ENCODE assay signal across 8 cellular contexts in the genomic region with DNA sequence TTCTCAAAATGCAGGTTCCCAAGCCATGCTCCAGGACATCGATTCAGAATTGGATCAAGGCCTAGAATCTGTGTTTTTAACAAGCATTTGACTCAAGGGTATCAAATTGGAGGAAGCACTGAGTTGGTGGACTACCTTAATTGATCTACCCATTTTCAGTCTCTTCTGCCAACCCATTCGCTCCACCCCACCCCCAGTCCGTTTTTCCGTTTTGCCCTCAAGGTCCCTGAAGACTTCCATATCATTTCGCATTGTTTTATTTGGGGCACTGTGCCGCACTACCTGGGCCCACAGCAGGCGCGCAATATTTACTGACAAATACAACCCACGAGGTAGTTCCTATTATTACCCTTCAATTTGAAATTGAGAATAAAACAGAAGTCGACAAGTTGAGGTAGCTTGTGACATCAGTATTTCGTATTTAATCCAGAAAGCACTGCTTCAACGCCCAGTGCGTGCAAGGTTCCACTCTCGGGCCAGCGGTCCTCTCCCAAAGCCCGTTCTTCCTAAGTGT. TPM values are rescaled to one million over a fixed set of nuclear protein-coding genes. Genes with fewer than 3 reads are reported as not detected.
DNase-seq lines count a peak whose midpoint lies in the region.

No MANE protein-coding gene starts in this region.

- intact Hi-C loops in CD4-positive, alpha-beta memory T cell (cut with micrococcal nuclease) = loop anchor here (1.0 kb wide), 5 partner anchors 35 to 315 kb away; partner anchors contain the start of genes ACTR5, FAM83D and PPP1R16B

- H3K36me3 Mint-ChIP-seq in CD4-positive, alpha-beta memory T cell = peaks cover 0 to 13% of the 10 kb centered on the region in 2 donors
- no peaks in the 10 kb centered on the region for H3K36me3 Mint-ChIP-seq in activated naive CD8-positive, alpha-beta T cell

- H3K9me3 Mint-ChIP-seq in CD4-positive, alpha-beta memory T cell = no peaks in the 10 kb centered on the region
- no peaks in the 10 kb centered on the region for H3K9me3 Mint-ChIP-seq in activated naive CD8-positive, alpha-beta T cell (ENCODE audit: low read depth)

- H3K27ac Mint-ChIP-seq in CD4-positive, alpha-beta memory T cell = peak overlapping the region; percentile 90 to 98 (median 96)
- H3K27ac Mint-ChIP-seq in activated naive CD8-positive, alpha-beta T cell = peak overlapping the region; percentile 96

- H3K4me3 Mint-ChIP-seq in CD4-positive, alpha-beta memory T cell = peak overlapping the region; percentile 88 to 98 (median 96)
- H3K4me3 Mint-ChIP-seq in activated naive CD8-positive, alpha-beta T cell = peak overlapping the region; percentile 95

- POLR2A ChIA-PET in CD4-positive, alpha-beta memory T cell (lab: Charles Lee; ENCODE audit: partially characterized antibody) = interaction anchor here (0.7 to 3.0 kb wide), 13 partner anchors 9 to 489 kb away, joined by 3 to 23 read pairs (median 4); partner anchors contain the start of genes FAM83D, PPP1R16B and RALGAPB

- peaks cover 12 to 31% (median 25%) of the 10 kb centered on the region in 4 donors for H3K4me1 Mint-ChIP-seq in CD4-positive, alpha-beta memory T cell
- H3K4me1 Mint-ChIP-seq in activated naive CD8-positive, alpha-beta T cell (ENCODE audit: low read depth) = peaks cover 33% of the 10 kb centered on the region

- no peaks in the 10 kb centered on the region for H3K9me3 ChIP-seq in CD4-positive, alpha-beta memory T cell (ENCODE audit: control insufficient read depth in 1 of 2, low read length in 2 of 2)
- H3K9me3 ChIP-seq in MG63 = no peaks in the 10 kb centered on the region

- peaks cover 24% of the 10 kb centered on the region for H3K4me1 ChIP-seq in CD4-positive, alpha-beta memory T cell (ENCODE audit: insufficient read depth, low read length)

- H3K4me3 ChIP-seq in CD4-positive, alpha-beta memory T cell (ENCODE audit: low read length in 2 of 2) = peak overlapping the region; percentile 50 to 98
- peak overlapping the region; percentile 100 for H3K4me3 ChIP-seq in MG63

- CTCF ChIA-PET in CD4-positive, alpha-beta memory T cell (lab: Charles Lee; ENCODE audit: partially characterized antibody) = interaction anchor here (0.9 to 3.4 kb wide), 17 partner anchors 9 to 489 kb away, joined by 3 to 27 read pairs (median 5); partner anchors contain the start of genes FAM83D, PPP1R16B and RALGAPB

- H3K27me3 Mint-ChIP-seq in CD4-positive, alpha-beta memory T cell = no peaks in the 10 kb centered on the region
- no peaks in the 10 kb centered on the region for H3K27me3 Mint-ChIP-seq in activated naive CD8-positive, alpha-beta T cell

- peak in 1 of 5 donors; percentile 41 for DNase-seq in CD4-positive, alpha-beta memory T cell
- DNase-seq in MG63 (no peak), COR-L47 (lab: John Stamatoyannopoulos, UW) (no peak), NCI-H1417 (lab: John Stamatoyannopoulos, UW) (no peak), LoVo (ENCODE audit: low spot score) (no peak)
- DNase-seq in stimulated activated CD8-positive, alpha-beta memory T cell treated with anti-CD3 and anti-CD28 coated beads, Interleukin-4, amount 100 ng/mL, for 48 hours = peak; percentile 57

- no peaks in the 10 kb centered on the region for H3K27me3 ChIP-seq in CD4-positive, alpha-beta memory T cell (ENCODE audit: insufficient read depth, low read length)
- H3K27me3 ChIP-seq in MG63 (no peaks in the 10 kb centered on the region), layer of hippocampus (ENCODE audit: control insufficient read depth, insufficient read depth, low read length) (no peaks in the 10 kb centered on the region)

- H3K36me3 ChIP-seq in CD4-positive, alpha-beta memory T cell (ENCODE audit: insufficient read depth, low read length) = no peaks in the 10 kb centered on the region
- peaks cover 6% of the 10 kb centered on the region for H3K36me3 ChIP-seq in MG63

- peak overlapping the region; percentile 60 for H3K27ac ChIP-seq in CD4-positive, alpha-beta memory T cell (ENCODE audit: low read depth, low read length)
- H3K27ac ChIP-seq in layer of hippocampus (ENCODE audit: low read depth, low read length) = peak overlapping the region; percentile 65

RNA-seq across cellular contexts. Expression of gene DHX35, which starts 0.6 kb away (rescaled TPM):
- total RNA-seq in CD4-positive, alpha-beta memory T cell = 10 to 100 TPM; 11.5 to 11.8 TPM
- polyA plus RNA-seq in CD4-positive, alpha-beta memory T cell = 1 to 10 TPM; 2.7 to 8.5 TPM
- total RNA-seq in MG63 (2014; rRNA removed; shearing (Covaris generic); ENCODE audit: low replicate concordance) = 17.9 and 18.9 TPM in 2 replicates

RNA-seq across cellular contexts. Expression of gene FAM83D, which starts 35.4 kb away (rescaled TPM):
- 1 to 10 TPM; 1.4 to 1.5 TPM for total RNA-seq in CD4-positive, alpha-beta memory T cell
- 1 to 10 TPM in 1 of 2 donors, under 1 TPM in 1; 0.93 to 1.2 TPM for polyA plus RNA-seq in CD4-positive, alpha-beta memory T cell
- total RNA-seq in MG63 (2014; rRNA removed; shearing (Covaris generic); ENCODE audit: low replicate concordance) = 71.5 and 73.9 TPM in 2 replicates

Comparison
In these comparisons a context has a peak if more than half of its experiments do, and no peak if none do; other contexts are left out.
1. RNA of gene FAM83D, which starts 35.4 kb away (total RNA-seq): 71.5 to 73.9 TPM in MG63; 1.4 to 1.5 TPM in CD4-positive, alpha-beta memory T cell; every median in the first group is over 10 times any median in the second.